ENCODE assay signal across 22 cellular contexts in genomic region chr1:218407630-218408029, GRCh38.
"Had no signal": no experiment of that assay in that cellular context is flagged by ENCODE, and none has a peak within 500 bp of the region (broad histone marks: within the 10 kb centered on the region; RNA-seq: fewer than 3 reads in every experiment).

No MANE protein-coding gene starts in this region.

- H3K27me3 ChIP-seq: SJCRH30 had no signal

- H3K4me3 ChIP-seq: K562, SJCRH30 had no signal

- H3K27ac ChIP-seq: KMS-11, SJCRH30 had no signal

- DNase-seq: Kasumi-1, MM.1S, NCI-H1092 treated with DMSO at 0.1 percent for 48 hours, NCI-H1436, NCI-H187, NCI-H2029, NCI-H2081 treated with DMSO at 0.1 percent for 48 hours, NCI-H2171, NCI-H226, NCI-H446, NCI-H510A, NCI-H524 treated with DMSO at 0.1 percent for 48 hours, NCI-H69, NCI-H774, RPMI8226, SHP77 treated with DMSO at 0.1 percent for 48 hours, SJCRH30 had no signal

- H3K27ac Mint-ChIP-seq: IgD-negative memory B cell had no signal

- H3K9me3 Mint-ChIP-seq: IgD-negative memory B cell had no signal

- H3K27me3 Mint-ChIP-seq: IgD-negative memory B cell had no signal

- ATAC-seq: HepG2, K562, SK-N-SH treated with all-trans-retinoic acid at 6 μM for 48 hours had no signal

- H3K36me3 Mint-ChIP-seq: IgD-negative memory B cell had no signal

- H3K4me1 Mint-ChIP-seq: IgD-negative memory B cell had no signal
